Comparison of ENCODE assay signal across 8 cellular contexts in the genomic region with DNA sequence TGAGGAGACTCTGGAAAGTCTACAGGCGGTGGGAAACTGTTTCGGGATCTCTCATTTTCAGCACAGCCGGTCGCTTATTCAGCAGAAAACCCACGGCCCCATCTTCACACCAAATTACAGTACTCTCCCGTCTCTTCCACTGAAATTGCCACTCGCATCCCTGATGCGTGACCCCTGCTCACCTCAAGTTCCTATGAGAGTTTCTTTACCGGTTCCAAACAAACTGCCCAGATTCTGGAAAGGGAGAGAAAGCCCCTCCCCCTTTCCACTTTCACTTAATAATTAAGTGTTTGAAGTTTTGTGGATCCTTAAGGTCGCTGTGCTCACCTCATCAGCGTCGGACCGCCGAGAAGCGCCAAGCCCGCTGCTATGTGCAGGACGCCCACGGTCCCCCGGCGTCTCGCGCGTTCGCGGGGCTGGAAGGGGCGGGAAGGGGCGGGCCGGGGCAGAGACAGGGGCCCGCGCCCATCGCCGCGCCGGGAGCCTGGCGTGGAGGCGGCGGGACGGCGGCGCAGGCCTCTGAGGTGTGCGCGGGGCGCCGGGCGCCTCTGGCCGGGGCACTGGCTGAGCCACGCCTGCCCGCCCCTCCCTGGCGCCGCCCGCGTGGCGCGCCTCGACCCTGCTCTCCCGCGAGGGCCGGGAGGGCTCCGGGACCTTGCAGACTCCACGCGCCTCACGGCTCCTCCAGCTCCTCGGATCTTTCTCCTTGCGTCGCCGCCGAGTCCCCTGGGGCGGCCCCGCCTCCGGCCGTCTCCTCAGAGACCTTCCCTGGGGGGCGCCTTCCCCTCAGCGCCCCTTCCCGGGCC. TPM values are rescaled to one million over a fixed set of nuclear protein-coding genes. Genes with fewer than 3 reads are reported as not detected.
DNase-seq lines count a peak whose midpoint lies in the region; ATAC-seq and TF ChIP-seq lines count a peak whose summit lies in the region.

Gene GPR156 (minus strand): TSS at position 521 of the 806 bp plus-strand sequence. CDS start 41,124 bp downstream, outside the sequence.

- H3K27me3 ChIP-seq in adipocyte (replicated peaks; ENCODE audit: control insufficient read depth, insufficient read depth, low read length) (no peaks in the 10 kb centered on the region), stomach (peaks cover 0 to 32% (median 8%) of the 10 kb centered on the region in 3 donors)

- peak within 1 kb of the TSS; percentile 65 for H3K9ac ChIP-seq in adipocyte (ENCODE audit: low read length)

- H3K27ac Mint-ChIP-seq in activated CD4-positive, alpha-beta memory T cell treated with anti-CD3 and anti-CD28 coated beads for 36 hours: no peak within 1 kb of the TSS
- H3K27ac Mint-ChIP-seq in activated CD4-positive, alpha-beta memory T cell treated with anti-CD3 and anti-CD28 coated beads, Interleukin-2, amount 10 ng/mL, durations not matched to agents 7 days and 5 days: no peak within 1 kb of the TSS

- WGBS in stomach, 5 donors: 4 to 10% (median 7%) methylated on average over 30 to 74 of the region's 74 CpGs

- H3K4me1 ChIP-seq in adipocyte (ENCODE audit: control insufficient read depth, insufficient read depth, low read length): no peaks in the 10 kb centered on the region
- H3K4me1 ChIP-seq in stomach: peaks cover 7 to 14% (median 10%) of the 10 kb centered on the region in 4 donors

- no peaks in the 10 kb centered on the region for H3K9me3 ChIP-seq in adipocyte (ENCODE audit: control insufficient read depth, low read length)
- no peaks in the 10 kb centered on the region for H3K9me3 ChIP-seq in stomach

- POLR2A ChIA-PET in activated CD4-positive, alpha-beta memory T cell treated with anti-CD3 and anti-CD28 coated beads for 36 hours (lab: Charles Lee): no interaction called here
- POLR2A ChIA-PET in activated CD4-positive, alpha-beta memory T cell treated with anti-CD3 and anti-CD28 coated beads, Interleukin-2, amount 10 ng/mL, durations not matched to agents 7 days and 5 days (lab: Charles Lee): no interaction called here

- CTCF ChIA-PET in activated CD4-positive, alpha-beta memory T cell treated with anti-CD3 and anti-CD28 coated beads for 36 hours (lab: Charles Lee): interaction anchor here (1.0 kb wide), 1 partner anchor 133 kb away, joined by 5 read pairs; no protein-coding TSS in a partner anchor
- CTCF ChIA-PET in activated CD4-positive, alpha-beta memory T cell treated with anti-CD3 and anti-CD28 coated beads, Interleukin-2, amount 10 ng/mL, durations not matched to agents 7 days and 5 days (lab: Charles Lee): interaction anchor here (1.3 kb wide), 1 partner anchor 132 kb away, joined by 4 read pairs; no protein-coding TSS in a partner anchor

- peaks cover 3% of the 10 kb centered on the region for H3K4me1 Mint-ChIP-seq in activated CD4-positive, alpha-beta memory T cell treated with anti-CD3 and anti-CD28 coated beads for 36 hours (ENCODE audit: low read depth)
- no peaks in the 10 kb centered on the region for H3K4me1 Mint-ChIP-seq in activated CD4-positive, alpha-beta memory T cell treated with anti-CD3 and anti-CD28 coated beads, Interleukin-2, amount 10 ng/mL, durations not matched to agents 7 days and 5 days

- no peak for ATAC-seq in activated CD4-positive, CD25-positive, alpha-beta regulatory T cell treated with anti-CD3 and anti-CD28 coated beads, Interleukin-2, amount 50 U/mL, for 24 hours
- no peak for ATAC-seq in GM19397 (IDR thresholded peaks at IDR 0.05; ENCODE audit: unreplicated experiment)

- H3K4me3 Mint-ChIP-seq in activated CD4-positive, alpha-beta memory T cell treated with anti-CD3 and anti-CD28 coated beads for 36 hours: peak within 1 kb of the TSS; percentile 7
- no peak within 1 kb of the TSS for H3K4me3 Mint-ChIP-seq in activated CD4-positive, alpha-beta memory T cell treated with anti-CD3 and anti-CD28 coated beads, Interleukin-2, amount 10 ng/mL, durations not matched to agents 7 days and 5 days

- H3K4me3 ChIP-seq in adipocyte (ENCODE audit: low read length) (peak within 1 kb of the TSS; percentile 80), stomach (peak within 1 kb of the TSS; percentile 49 to 55 (median 52))

- no peak for TF ChIP-seq POLR2A in stomach (IDR thresholded peaks at IDR 0.05)

- no peak for TF ChIP-seq EP300 in stomach (IDR thresholded peaks at IDR 0.05)

- H3K36me3 Mint-ChIP-seq in activated CD4-positive, alpha-beta memory T cell treated with anti-CD3 and anti-CD28 coated beads for 36 hours: no peaks in the 10 kb centered on the region
- no peaks in the 10 kb centered on the region for H3K36me3 Mint-ChIP-seq in activated CD4-positive, alpha-beta memory T cell treated with anti-CD3 and anti-CD28 coated beads, Interleukin-2, amount 10 ng/mL, durations not matched to agents 7 days and 5 days (ENCODE audit: low read depth)

- H3K9me3 Mint-ChIP-seq in activated CD4-positive, alpha-beta memory T cell treated with anti-CD3 and anti-CD28 coated beads for 36 hours: no peaks in the 10 kb centered on the region
- H3K9me3 Mint-ChIP-seq in activated CD4-positive, alpha-beta memory T cell treated with anti-CD3 and anti-CD28 coated beads, Interleukin-2, amount 10 ng/mL, durations not matched to agents 7 days and 5 days: peaks cover 4% of the 10 kb centered on the region

- intact Hi-C loops in activated CD4-positive, alpha-beta memory T cell treated with anti-CD3 and anti-CD28 coated beads for 36 hours (cut with micrococcal nuclease): no loop called here
- intact Hi-C loops in stomach (cut with DNase I; ENCODE audit: low total_unique reads): no loop called here

- peaks cover 41% of the 10 kb centered on the region for H3K27me3 Mint-ChIP-seq in activated CD4-positive, alpha-beta memory T cell treated with anti-CD3 and anti-CD28 coated beads for 36 hours
- peaks cover 48% of the 10 kb centered on the region for H3K27me3 Mint-ChIP-seq in activated CD4-positive, alpha-beta memory T cell treated with anti-CD3 and anti-CD28 coated beads, Interleukin-2, amount 10 ng/mL, durations not matched to agents 7 days and 5 days

- H3K27ac ChIP-seq in stomach: peak within 1 kb of the TSS in 1 of 5 donors; percentile 38

- no peaks in the 10 kb centered on the region for H3K36me3 ChIP-seq in adipocyte (ENCODE audit: control insufficient read depth, insufficient read depth, low read length, severe bottlenecking)
- no peaks in the 10 kb centered on the region for H3K36me3 ChIP-seq in stomach

- TF ChIP-seq CTCF in stomach (IDR thresholded peaks at IDR 0.05): no peak

- DNase-seq in activated CD4-positive, alpha-beta memory T cell treated with anti-CD3 and anti-CD28 coated beads for 36 hours: peak; percentile 11
- no peak for DNase-seq in activated CD4-positive, alpha-beta memory T cell treated with anti-CD3 and anti-CD28 coated beads, Interleukin-2, amount 10 ng/mL, durations not matched to agents 7 days and 5 days
- DNase-seq in adipocyte (ENCODE audit: low read depth) (peak; percentile 52), iPS-NIHi11 (ENCODE audit: low spot score) (peak; percentile 83), stomach (no peak), GM19240 (ENCODE audit: insufficient read length, low spot score) (no peak)

RNA-seq across cellular contexts. Expression of gene GPR156, which starts in this region (rescaled TPM):
- not detected for total RNA-seq in activated CD4-positive, alpha-beta memory T cell treated with anti-CD3 and anti-CD28 coated beads for 36 hours
- not detected for total RNA-seq in activated CD4-positive, alpha-beta memory T cell treated with anti-CD3 and anti-CD28 coated beads, Interleukin-2, amount 10 ng/mL, durations not matched to agents 7 days and 5 days
- under 1 TPM in 2 of 5 donors, not detected in 3; 0.37 to 0.89 TPM for total RNA-seq in stomach
- polyA plus RNA-seq in stomach: under 1 TPM in 1 of 3 donors, not detected in 2; 0.13 TPM

Comparison
In these comparisons a context has a peak if more than half of its experiments do, and no peak if none do; other contexts are left out.
1. Peak in DNase-seq in activated CD4-positive, alpha-beta memory T cell treated with anti-CD3 and anti-CD28 coated beads for 36 hours; RNA of the gene not detected or under 1 TPM.
2. DNase-seq: peak in adipocyte (single experiment) and iPS-NIHi11 (single experiment); none in activated CD4-positive, alpha-beta memory T cell treated with anti-CD3 and anti-CD28 coated beads, Interleukin-2, amount 10 ng/mL, durations not matched to agents 7 days and 5 days (single experiment), stomach (single experiment) and GM19240 (single experiment).